Comparison of ENCODE assay signal across 1 cellular context in genomic region chr20:2305946-2306345, GRCh38.
TF ChIP-seq lines count a peak whose summit lies in the region.

No MANE protein-coding gene starts in this region.

TF ChIP-seq in HepG2, 621 proteins besides CTCF, POLR2A, EP300 and RAD21 (continued from another document):
- TF ChIP-seq BCLAF1 (IDR thresholded peaks at IDR 0.05) (no peak), ONECUT2 (CRISPR knock-in tag; IDR thresholded peaks at IDR 0.05) (no peak)
